In genomic region chr2:213187833-213188532, GRCh38 we compare ENCODE assay signal across 10 cellular contexts. TPM values are rescaled to one million over a fixed set of nuclear protein-coding genes. Genes with fewer than 3 reads are reported as not detected.
A peak's percentile ranks its signal among the peaks of the same experiment; 100 is the strongest.
DNase-seq lines count a peak whose midpoint lies in the region; ATAC-seq and TF ChIP-seq lines count a peak whose summit lies in the region.
"Had no signal": no experiment of that assay in that cellular context is flagged by ENCODE, and none has a peak within 500 bp of the region (broad histone marks: within the 10 kb centered on the region; RNA-seq: fewer than 3 reads in every experiment).

No MANE protein-coding gene starts in this region.

- H3K27me3 ChIP-seq in Panc1 (ENCODE audit: control insufficient read depth, insufficient read depth, low read length) = no peaks in the 10 kb centered on the region
- H3K27me3 ChIP-seq in neuron (ENCODE audit: insufficient read depth, low read length) = no peaks in the 10 kb centered on the region

- TF ChIP-seq CTCF in Panc1 (IDR thresholded peaks at IDR 0.05) (no peak), epithelial cell of proximal tubule (conservative IDR thresholded peaks at IDR 0.05; ENCODE audit: low read depth, low read length) (no peak)

- H3K36me3 ChIP-seq in Panc1 (ENCODE audit: control insufficient read depth, insufficient read depth, low read length) (no peaks in the 10 kb centered on the region), neuron (ENCODE audit: insufficient read depth, low read length) (no peaks in the 10 kb centered on the region)

- POLR2A ChIA-PET in Panc1 (lab: Charles Lee) = no interaction called here

- peak; percentile 92 for DNase-seq in ELF-1 (ENCODE audit: low read depth, low spot score)
- DNase-seq in Panc1 (ENCODE audit: low read depth, low spot score) = no peak
- peak; percentile 74 for DNase-seq in epithelial cell of proximal tubule (ENCODE audit: low read depth)
- DNase-seq in D341Med (ENCODE audit: low spot score) = no peak
- DNase-seq in T1000 (lab: John Stamatoyannopoulos, UW) = no peak
- no peak for DNase-seq in activated effector memory CD4-positive, alpha-beta T cell treated with Interleukin-2 at 50 U/mL for 16 hours
- DNase-seq: activated CD4-positive, alpha-beta T cell treated with anti-CD3 and anti-CD28 coated beads for 48 hours; central memory CD4-positive, alpha-beta T cell had no signal

- in situ Hi-C loops in Panc1 (cut with HindIII; ENCODE audit: low pct_unique_long_range_greater_than_20kb, low sequenced_read_pairs) = no loop called here

- CTCF ChIA-PET in Panc1 (lab: Charles Lee) = no interaction called here

- no peak overlapping the region for H3K4me3 ChIP-seq in Panc1 (ENCODE audit: low read depth in 2 of 2, low read length in 2 of 2)
- no peak overlapping the region for H3K4me3 ChIP-seq in epithelial cell of proximal tubule (ENCODE audit: low read depth, low read length)
- peak overlapping the region; percentile 7 for H3K4me3 ChIP-seq in neuron (ENCODE audit: low read length)

- H3K4me1 ChIP-seq in Panc1 (ENCODE audit: control insufficient read depth, insufficient read depth, low read length) = no peaks in the 10 kb centered on the region
- peaks cover 44% of the 10 kb centered on the region for H3K4me1 ChIP-seq in neuron (ENCODE audit: insufficient read depth, low read length)

- ATAC-seq in Panc1 (peak; percentile 77), HG03135 (IDR thresholded peaks at IDR 0.05; ENCODE audit: unreplicated experiment) (no peak)

- intact Hi-C loops in Panc1 (cut with micrococcal nuclease; ENCODE audit: unreplicated experiment) = no loop called here

- H3K27ac ChIP-seq in Panc1 (ENCODE audit: low read length) = no peak overlapping the region; the same call in 1 of the 2 replicates

- H3K9me3 ChIP-seq in Panc1 (ENCODE audit: control insufficient read depth, insufficient read depth, low read depth, low read length) = no peaks in the 10 kb centered on the region
- no peaks in the 10 kb centered on the region for H3K9me3 ChIP-seq in neuron (ENCODE audit: low read length)

- H2AFZ ChIP-seq in neuron (ENCODE audit: low read depth, low read length) = peak overlapping the region; percentile 7

- BruUV-seq in Panc1 (replicated peaks; lab: Mats Ljungman, UMichigan) = no TSS peak

RNA-seq across cellular contexts. Expression of gene IKZF2, which starts 36.6 kb away (rescaled TPM):
- total RNA-seq in Panc1 (2021; ENCODE audit: unreplicated experiment) (0.44 TPM), epithelial cell of proximal tubule (0.86 and 1.8 TPM in 2 replicates)
- polyA plus RNA-seq in Panc1 (2012; ENCODE audit: insufficient read length) = not detected

Comparison
In these comparisons a context has a peak if more than half of its experiments do, and no peak if none do; other contexts are left out.
1. DNase-seq: peak in ELF-1 (single experiment) and epithelial cell of proximal tubule (single experiment); none in Panc1 (single experiment), D341Med (single experiment), T1000 (single experiment) and activated effector memory CD4-positive, alpha-beta T cell treated with Interleukin-2 at 50 U/mL for 16 hours (single experiment).